In genomic region chrX:3175659-3176438, GRCh38 we compare ENCODE assay signal across 16 cellular contexts.
DNase-seq lines count a peak whose midpoint lies in the region; TF ChIP-seq lines count a peak whose summit lies in the region.
"Had no signal": no experiment of that assay in that cellular context is flagged by ENCODE, and none has a peak within 500 bp of the region (broad histone marks: within the 10 kb centered on the region; RNA-seq: fewer than 3 reads in every experiment).

No MANE protein-coding gene starts in this region.

- no peaks in the 10 kb centered on the region for H3K36me3 ChIP-seq in neural progenitor cell
- no peaks in the 10 kb centered on the region for H3K36me3 ChIP-seq in effector memory CD4-positive, alpha-beta T cell (ENCODE audit: control insufficient read depth, insufficient read depth, low read length)
- H3K36me3 ChIP-seq: tibial artery had no signal

- no peak overlapping the region for H3K4me3 Mint-ChIP-seq in neural progenitor cell
- H3K4me3 Mint-ChIP-seq: activated CD8-positive, alpha-beta T cell treated with anti-CD3 and anti-CD28 coated beads for 36 hours; brain; memory B cell had no signal

- peaks cover 7% of the 10 kb centered on the region for H3K27me3 Mint-ChIP-seq in neural progenitor cell (ENCODE audit: insufficient read depth, low read depth)
- H3K27me3 Mint-ChIP-seq: activated CD8-positive, alpha-beta T cell treated with anti-CD3 and anti-CD28 coated beads for 36 hours; memory B cell had no signal

- no peaks in the 10 kb centered on the region for H3K27me3 ChIP-seq in neural progenitor cell
- H3K27me3 ChIP-seq in effector memory CD4-positive, alpha-beta T cell (replicated peaks; ENCODE audit: control insufficient read depth, insufficient read depth, low read length, poor library complexity, severe bottlenecking) = no peaks in the 10 kb centered on the region
- H3K27me3 ChIP-seq: tibial artery had no signal

- peaks cover 17% of the 10 kb centered on the region for H3K4me1 ChIP-seq in neural progenitor cell
- no peaks in the 10 kb centered on the region for H3K4me1 ChIP-seq in effector memory CD4-positive, alpha-beta T cell (ENCODE audit: control insufficient read depth, insufficient read depth, low read length, poor library complexity, severe bottlenecking)

- peak overlapping the region; percentile 22 for H3K4me2 ChIP-seq in neural progenitor cell

- TF ChIP-seq CTCF in AG10803 (conservative IDR thresholded peaks at IDR 0.05; ENCODE audit: low read length) (no peak), neural progenitor cell (IDR thresholded peaks at IDR 0.05) (no peak)

- H3K27ac ChIP-seq in epithelial cell of prostate = peak overlapping the region; percentile 17
- no peak overlapping the region for H3K27ac ChIP-seq in neural progenitor cell
- H3K27ac ChIP-seq in effector memory CD4-positive, alpha-beta T cell (ENCODE audit: insufficient read depth, low read length, poor library complexity, severe bottlenecking) = no peak overlapping the region
- H3K27ac ChIP-seq: tibial artery had no signal

- peaks cover 11% of the 10 kb centered on the region for H3K9me3 Mint-ChIP-seq in neural progenitor cell
- H3K9me3 Mint-ChIP-seq: activated CD8-positive, alpha-beta T cell treated with anti-CD3 and anti-CD28 coated beads for 36 hours; memory B cell had no signal

- DNase-seq in AG10803 (ENCODE audit: low read depth) (peak; percentile 69), M059J (ENCODE audit: low read depth) (peak; percentile 73), epithelial cell of prostate (ENCODE audit: low read depth, low spot score) (no peak), neural progenitor cell (ENCODE audit: low spot score) (no peak), mesenteric fat pad (ENCODE audit: low spot score) (no peak), NCI-H748 treated with DMSO at 0.1 percent for 48 hours (lab: John Stamatoyannopoulos, UW) (no peak)
- DNase-seq in activated T-cell treated with anti-CD3 and anti-CD28 coated beads, Interleukin-2, amount 50 U/mL, for 48 hours = no peak
- no peak for DNase-seq in effector memory CD4-positive, alpha-beta T cell
- DNase-seq: activated CD8-positive, alpha-beta T cell treated with anti-CD3 and anti-CD28 coated beads for 36 hours; AML-193; DMS153; NCI-H524 treated with DMSO at 0.1 percent for 48 hours; occipital lobe had no signal

- H3K9ac ChIP-seq in neural progenitor cell = no peak overlapping the region

- no peaks in the 10 kb centered on the region for H3F3A ChIP-seq in neural progenitor cell (ENCODE audit: low read depth)

- H3K79me2 ChIP-seq in neural progenitor cell (ENCODE audit: low read depth) = no peaks in the 10 kb centered on the region

- H3K36me3 Mint-ChIP-seq in neural progenitor cell = peaks cover 2% of the 10 kb centered on the region
- H3K36me3 Mint-ChIP-seq: brain, memory B cell had no signal

- H3K27ac Mint-ChIP-seq in neural progenitor cell = peak overlapping the region; percentile 82
- H3K27ac Mint-ChIP-seq: activated CD8-positive, alpha-beta T cell treated with anti-CD3 and anti-CD28 coated beads for 36 hours; brain; memory B cell had no signal

- no peaks in the 10 kb centered on the region for H4K20me1 ChIP-seq in neural progenitor cell (ENCODE audit: low read depth)

- H3K4me3 ChIP-seq in AG10803 (ENCODE audit: low read length) (no peak overlapping the region; the same call in 1 of the 2 replicates), neural progenitor cell (no peak overlapping the region)
- no peak overlapping the region for H3K4me3 ChIP-seq in effector memory CD4-positive, alpha-beta T cell (ENCODE audit: insufficient read depth, low read depth, low read length, poor library complexity, severe bottlenecking)
- H3K4me3 ChIP-seq: tibial artery had no signal

- H3K9me3 ChIP-seq in neural progenitor cell (ENCODE audit: low read depth) = no peaks in the 10 kb centered on the region
- H3K9me3 ChIP-seq in effector memory CD4-positive, alpha-beta T cell (ENCODE audit: control insufficient read depth, low read length) = no peaks in the 10 kb centered on the region
- H3K9me3 ChIP-seq: tibial artery had no signal

- H2AFZ ChIP-seq in neural progenitor cell (replicated peaks) = peak overlapping the region; percentile 3

- peaks cover 36% of the 10 kb centered on the region for H3K4me1 Mint-ChIP-seq in neural progenitor cell
- H3K4me1 Mint-ChIP-seq: memory B cell had no signal

Comparison
In these comparisons a context has a peak if more than half of its experiments do, and no peak if none do; other contexts are left out.
1. DNase-seq: peak in AG10803 (single experiment) and M059J (single experiment); none in epithelial cell of prostate (single experiment), neural progenitor cell (single experiment), mesenteric fat pad (single experiment), NCI-H748 treated with DMSO at 0.1 percent for 48 hours (single experiment), activated T-cell treated with anti-CD3 and anti-CD28 coated beads, Interleukin-2, amount 50 U/mL, for 48 hours (0 of 2) and effector memory CD4-positive, alpha-beta T cell (0 of 3).